15 cellular contexts compared by ENCODE assay signal in genomic region chr5:169876376-169876775, GRCh38.
DNase-seq lines count a peak whose midpoint lies in the region; ATAC-seq and TF ChIP-seq lines count a peak whose summit lies in the region.
"Had no signal": no experiment of that assay in that cellular context is flagged by ENCODE, and none has a peak within 500 bp of the region (broad histone marks: within the 10 kb centered on the region; RNA-seq: fewer than 3 reads in every experiment).

No MANE protein-coding gene starts in this region.

- WGBS in mesenchymal stem cell, result 60% methylated on average over 1 of the region's 1 CpG

- POLR2A ChIA-PET in OCI-LY7 (lab: Charles Lee), result interaction anchor here (0.6 to 1.1 kb wide), 3 partner anchors 25 to 1031 kb away, joined by 3 read pairs; no protein-coding TSS in a partner anchor

- H3K36me3 ChIP-seq in mesenchymal stem cell (ENCODE audit: control insufficient read depth in 1 of 2, insufficient read depth in 2 of 2, low read depth in 1 of 2, low read length in 2 of 2), result peaks cover 0 to 48% of the 10 kb centered on the region in 2 experiments
- H3K36me3 ChIP-seq in OCI-LY7 (ENCODE audit: insufficient read depth, low read length), result peaks cover 4% of the 10 kb centered on the region; the same call in 1 of the 2 replicates
- H3K36me3 ChIP-seq: thyroid gland had no signal

- H3K9me2 ChIP-seq in OCI-LY7 (ENCODE audit: insufficient read depth, low read length), result no peaks in the 10 kb centered on the region

- H2BK5ac ChIP-seq in mesenchymal stem cell (ENCODE audit: low read depth, low read length, poor library complexity, severe bottlenecking), result no peak overlapping the region

- no peak overlapping the region for H3K23ac ChIP-seq in mesenchymal stem cell (ENCODE audit: low read length in 2 of 2)

- no peak for TF ChIP-seq CTCF in HL-60 (IDR thresholded peaks at IDR 0.05; ENCODE audit: insufficient read depth, low read length)
- TF ChIP-seq CTCF in astrocyte of the spinal cord (IDR thresholded peaks at IDR 0.05; ENCODE audit: low read depth, low read length), result no peak
- TF ChIP-seq CTCF in OCI-LY7 (conservative IDR thresholded peaks at IDR 0.05; ENCODE audit: low read length), result no peak

- H4K20me1 ChIP-seq in OCI-LY7 (ENCODE audit: insufficient read depth, low read length), result no peaks in the 10 kb centered on the region

- H3K79me2 ChIP-seq in OCI-LY7 (ENCODE audit: insufficient read depth, low read depth, low read length), result no peaks in the 10 kb centered on the region

- H3K4me2 ChIP-seq in mesenchymal stem cell (ENCODE audit: low read length, poor library complexity, severe bottlenecking) (no peak overlapping the region), OCI-LY7 (ENCODE audit: low read length) (no peak overlapping the region)

- no TSS peak for BruUV-seq in OCI-LY7 (replicated peaks; lab: Mats Ljungman, UMichigan)

- no peak overlapping the region for H2BK15ac ChIP-seq in mesenchymal stem cell (ENCODE audit: low read depth, poor library complexity, severe bottlenecking)

- intact Hi-C loops in OCI-LY7 (cut with micrococcal nuclease; ENCODE audit: unreplicated experiment), result no loop called here

- peak overlapping the region; percentile 71 for H3K27ac ChIP-seq in HL-60 (replicated peaks)
- H3K27ac ChIP-seq in mesenchymal stem cell (ENCODE audit: low read length, poor library complexity, severe bottlenecking), result no peak overlapping the region
- H3K27ac ChIP-seq in OCI-LY7 (ENCODE audit: low read depth, low read length, poor library complexity, severe bottlenecking), result no peak overlapping the region
- H3K27ac ChIP-seq: thyroid gland had no signal

- H3K4me3 ChIP-seq in HL-60 (replicated peaks; ENCODE audit: insufficient read depth, low read length) (no peak overlapping the region), astrocyte of the spinal cord (ENCODE audit: low read depth, low read length) (no peak overlapping the region), mesenchymal stem cell (ENCODE audit: insufficient read depth in 1 of 2, low read depth in 1 of 2, low read length in 2 of 2) (no peak overlapping the region), OCI-LY7 (ENCODE audit: low read depth, low read length, poor library complexity, severe bottlenecking) (no peak overlapping the region)
- H3K4me3 ChIP-seq: thyroid gland had no signal

- H3K14ac ChIP-seq in mesenchymal stem cell (ENCODE audit: low read length in 2 of 2), result no peak overlapping the region

- H3K27me3 ChIP-seq in HL-60 (ENCODE audit: insufficient read depth, poor library complexity, severe bottlenecking) (no peaks in the 10 kb centered on the region), mesenchymal stem cell (ENCODE audit: control insufficient read depth in 1 of 2, insufficient read depth in 1 of 2, low read length in 2 of 2) (no peaks in the 10 kb centered on the region)
- H3K27me3 ChIP-seq: thyroid gland had no signal

- H2AFZ ChIP-seq in mesenchymal stem cell (ENCODE audit: low read depth, low read length) (no peak overlapping the region), OCI-LY7 (ENCODE audit: low read length) (no peak overlapping the region)

- H2BK120ac ChIP-seq in mesenchymal stem cell (ENCODE audit: low read depth, low read length), result no peak overlapping the region

- H3K79me1 ChIP-seq in mesenchymal stem cell (replicated peaks; ENCODE audit: low read length, poor library complexity, severe bottlenecking), result peaks cover 2% of the 10 kb centered on the region

- no peak overlapping the region for H4K8ac ChIP-seq in mesenchymal stem cell (ENCODE audit: low read length)

- CTCF ChIA-PET in OCI-LY7 (lab: Charles Lee; ENCODE audit: unreplicated experiment), result no interaction called here

- H3K4ac ChIP-seq in mesenchymal stem cell (ENCODE audit: low read depth in 1 of 2, low read length in 2 of 2), result no peak overlapping the region

- H4K91ac ChIP-seq in mesenchymal stem cell (ENCODE audit: low read length), result no peak overlapping the region

- H2AK5ac ChIP-seq in mesenchymal stem cell (ENCODE audit: low read length, severe bottlenecking), result no peak overlapping the region

- DNase-seq in AG08395 (ENCODE audit: low spot score), result peak; percentile 66
- DNase-seq in HL-60 (ENCODE audit: low read depth in 1 of 2, low spot score in 1 of 2), result no peak
- DNase-seq in astrocyte of the spinal cord (ENCODE audit: low read depth, low spot score), result peak; percentile 50
- peak; percentile 64 for DNase-seq in mesenchymal stem cell
- no peak for DNase-seq in kidney glomerular epithelial cell (lab: John Stamatoyannopoulos, UW)
- no peak for DNase-seq in OCI-LY7 (ENCODE audit: low spot score)
- no peak for DNase-seq in dedifferentiated amniotic fluid mesenchymal stem cell (ENCODE audit: extremely low spot score)
- DNase-seq: ACHN; activated CD4-positive, alpha-beta T cell treated with anti-CD3 and anti-CD28 coated beads for 4 hours; cerebellar nuclear complex; NCI-H2081 treated with DMSO at 0.1 percent for 48 hours; retina; stimulated activated CD4-positive, alpha-beta T cell treated with anti-CD3 and anti-CD28 coated beads, Interleukin-1b, Interleukin-23, amount 100 ng/mL, for 48 hours; thyroid gland had no signal

- no peak for ATAC-seq in HG03460 (IDR thresholded peaks at IDR 0.05; ENCODE audit: unreplicated experiment)

- in situ Hi-C loops in astrocyte of the spinal cord (cut with HindIII; ENCODE audit: low sequenced_read_pairs), result no loop called here

- no peak overlapping the region for H2BK12ac ChIP-seq in mesenchymal stem cell (ENCODE audit: low read length in 2 of 2)

- H3K18ac ChIP-seq in mesenchymal stem cell (ENCODE audit: low read depth in 1 of 2, low read length in 2 of 2), result no peak overlapping the region

- H3K9ac ChIP-seq in mesenchymal stem cell (ENCODE audit: low read length), result no peak overlapping the region

- H3K9me3 ChIP-seq in mesenchymal stem cell (ENCODE audit: control insufficient read depth, low read length), result no peaks in the 10 kb centered on the region
- H3K9me3 ChIP-seq in OCI-LY7 (ENCODE audit: low read length), result no peaks in the 10 kb centered on the region
- H3K9me3 ChIP-seq: thyroid gland had no signal

- H3K4me1 ChIP-seq in mesenchymal stem cell (ENCODE audit: control insufficient read depth, insufficient read depth, low read depth, low read length), result peaks cover 4% of the 10 kb centered on the region
- H3K4me1 ChIP-seq in OCI-LY7 (ENCODE audit: insufficient read depth, low read length, poor library complexity, severe bottlenecking), result no peaks in the 10 kb centered on the region
- H3K4me1 ChIP-seq: thyroid gland had no signal

Comparison
In these comparisons a context has a peak if more than half of its experiments do, and no peak if none do; other contexts are left out.
1. DNase-seq: peak in AG08395 (single experiment), astrocyte of the spinal cord (single experiment) and mesenchymal stem cell (single experiment); none in HL-60 (0 of 2), kidney glomerular epithelial cell (single experiment), OCI-LY7 (single experiment) and dedifferentiated amniotic fluid mesenchymal stem cell (single experiment).